In the genomic region with DNA sequence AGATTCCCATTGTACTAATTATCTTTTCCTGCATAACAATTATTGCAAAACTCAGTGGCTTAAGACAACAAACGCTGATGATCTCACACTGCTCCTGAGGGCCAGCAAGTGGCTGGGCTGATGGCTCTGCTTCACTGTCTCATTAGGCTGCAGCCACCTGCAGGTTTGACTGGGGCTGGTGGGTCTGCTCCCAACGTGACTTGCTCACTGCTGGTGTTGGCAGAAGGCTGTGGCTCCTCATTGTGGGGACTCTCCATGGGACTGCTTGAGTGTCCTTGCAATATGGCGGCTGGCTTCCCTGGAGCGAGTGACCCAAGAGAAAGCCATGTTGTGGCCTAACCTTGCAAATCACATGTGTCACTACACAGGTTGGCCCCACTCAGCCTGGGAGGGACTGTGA, we compare ENCODE assay signal across 19 cellular contexts.
"Had no signal": no experiment of that assay in that cellular context is flagged by ENCODE, and none has a peak within 500 bp of the region (broad histone marks: within the 10 kb centered on the region; RNA-seq: fewer than 3 reads in every experiment).

No MANE protein-coding gene starts in this region.

- DNase-seq: activated CD4-positive, alpha-beta T cell treated with anti-CD3 and anti-CD28 coated beads, Interleukin-2, amount 10 ng/mL, durations not matched to agents 7 days and 5 days; activated CD8-positive, alpha-beta memory T cell treated with anti-CD3 and anti-CD28 coated beads, Interleukin-2, amount 50 U/mL, for 4 hours; activated gamma-delta T cell treated with Interleukin-2 at 50 U/mL for 16 hours; activated T-cell treated with anti-CD3 and anti-CD28 coated beads, Interleukin-2, amount 50 U/mL, for 72 hours; amniotic stem cell; central memory CD4-positive, alpha-beta T cell; colonic mucosa; SIG-M5; stimulated activated CD4-positive, alpha-beta T cell treated with anti-CD3 and anti-CD28 coated beads, Interleukin-2, amount 100 ng/mL, for 24 hours; stimulated activated naive CD4-positive, alpha-beta T cell treated with Interleukin-2 at 50 U/mL for 16 hours; T1000 had no signal

- H3K36me3 ChIP-seq: colonic mucosa, esophagus muscularis mucosa, pancreas, tibial artery had no signal

- H3K4me1 ChIP-seq: body of pancreas, colonic mucosa, esophagus muscularis mucosa, pancreas had no signal

- ATAC-seq: activated naive CD4-positive, alpha-beta T cell treated with anti-CD3 and anti-CD28 coated beads, Interleukin-2, amount 50 U/mL, for 72 hours; activated T-cell treated with anti-CD3 and anti-CD28 coated beads, Interleukin-2, amount 50 U/mL, for 72 hours; body of pancreas; left lobe of liver; pancreas had no signal

- H3K27me3 ChIP-seq: body of pancreas, colonic mucosa, pancreas, tibial artery had no signal

- H3K27me3 Mint-ChIP-seq: activated CD4-positive, alpha-beta T cell treated with anti-CD3 and anti-CD28 coated beads, Interleukin-2, amount 10 ng/mL, durations not matched to agents 7 days and 5 days had no signal

- H3K4me3 ChIP-seq: body of pancreas, colonic mucosa, esophagus muscularis mucosa, pancreas, tibial artery had no signal

- H3K4me3 Mint-ChIP-seq: activated CD4-positive, alpha-beta T cell treated with anti-CD3 and anti-CD28 coated beads, Interleukin-2, amount 10 ng/mL, durations not matched to agents 7 days and 5 days; activated T-cell treated with anti-CD3 and anti-CD28 coated beads, Interleukin-2, amount 50 U/mL, for 72 hours; memory B cell had no signal

- H3K27ac ChIP-seq: body of pancreas, colonic mucosa, esophagus muscularis mucosa, pancreas, tibial artery had no signal

- H3K4me1 Mint-ChIP-seq: activated CD4-positive, alpha-beta T cell treated with anti-CD3 and anti-CD28 coated beads, Interleukin-2, amount 10 ng/mL, durations not matched to agents 7 days and 5 days; memory B cell had no signal

- FAIRE-seq: pancreas, urothelium cell line had no signal

- H3K9me3 ChIP-seq: colonic mucosa, pancreas had no signal

- H3K27ac Mint-ChIP-seq: activated CD4-positive, alpha-beta T cell treated with anti-CD3 and anti-CD28 coated beads, Interleukin-2, amount 10 ng/mL, durations not matched to agents 7 days and 5 days; activated naive CD4-positive, alpha-beta T cell treated with anti-CD3 and anti-CD28 coated beads, Interleukin-2, amount 50 U/mL, for 72 hours; activated T-cell treated with anti-CD3 and anti-CD28 coated beads, Interleukin-2, amount 50 U/mL, for 72 hours; memory B cell had no signal
